ENCODE assay signal across 1 cellular context in genomic region chr7:93171606-93172226, GRCh38.
TF ChIP-seq lines count a peak whose summit lies in the region.

No MANE protein-coding gene starts in this region.

TF ChIP-seq in K562, 482 proteins besides CTCF, POLR2A, EP300 and RAD21 (continues in another document):
- no peak for TF ChIP-seq CREB5 (CRISPR knock-in tag; IDR thresholded peaks at IDR 0.05)
- no peak for TF ChIP-seq ZC3H8 (IDR thresholded peaks at IDR 0.05)
- TF ChIP-seq ZNF655 (CRISPR knock-in tag; IDR thresholded peaks at IDR 0.05) = no peak
- peak; percentile 71; the same call in 1 of the 2 replicates for TF ChIP-seq C11orf30 (IDR thresholded peaks at IDR 0.05; ENCODE audit: low read depth)
- no peak for TF ChIP-seq MTA1 (IDR thresholded peaks at IDR 0.05; ENCODE audit: borderline replicate concordance)
- TF ChIP-seq MAFK (IDR thresholded peaks at IDR 0.05; ENCODE audit: low read length) = peak; percentile 51; the same call in 1 of the 2 replicates
- TF ChIP-seq ZNF280A (IDR thresholded peaks at IDR 0.05; ENCODE audit: low read depth, partially characterized antibody) = peak; percentile 68
- no peak for TF ChIP-seq ZKSCAN1 (IDR thresholded peaks at IDR 0.05; ENCODE audit: low read depth, low read length)
- no peak for TF ChIP-seq YY1 (IDR thresholded peaks at IDR 0.05; ENCODE audit: borderline replicate concordance in 1 of 3, control insufficient read depth in 1 of 3, extremely low read depth in 1 of 3, insufficient read depth in 3 of 3, insufficient read length in 1 of 3, insufficient replicate concordance in 2 of 3, low read depth in 1 of 3, low read length in 2 of 3)
- peak; percentile 12; the same call in 1 of the 2 replicates for TF ChIP-seq ZNF280B (CRISPR knock-in tag; IDR thresholded peaks at IDR 0.05)
- no peak for TF ChIP-seq KDM2B (CRISPR knock-in tag; IDR thresholded peaks at IDR 0.05)
- TF ChIP-seq E2F1 (CRISPR knock-in tag; IDR thresholded peaks at IDR 0.05) = no peak
- TF ChIP-seq ELK1 (CRISPR knock-in tag; IDR thresholded peaks at IDR 0.05) = no peak
- TF ChIP-seq ZNF316 (IDR thresholded peaks at IDR 0.05) = peak; percentile 78
- no peak for TF ChIP-seq HEY1 (CRISPR knock-in tag; IDR thresholded peaks at IDR 0.05; ENCODE audit: borderline replicate concordance)
- no peak for TF ChIP-seq ZHX1 (conservative IDR thresholded peaks at IDR 0.05; ENCODE audit: low read length)
- TF ChIP-seq ARID3B (CRISPR knock-in tag; IDR thresholded peaks at IDR 0.05; ENCODE audit: borderline replicate concordance) = no peak
- no peak for TF ChIP-seq IFI16 (CRISPR knock-in tag; IDR thresholded peaks at IDR 0.05)
- TF ChIP-seq ZEB2 (IDR thresholded peaks at IDR 0.05) = 0 out of 2 replicates have a peak, but pooled peaks have one; percentile 13
- TF ChIP-seq DMBX1 (CRISPR knock-in tag; IDR thresholded peaks at IDR 0.05; ENCODE audit: borderline replicate concordance) = no peak
- TF ChIP-seq ZBTB49 (CRISPR knock-in tag; IDR thresholded peaks at IDR 0.05; ENCODE audit: borderline replicate concordance) = no peak
- TF ChIP-seq JUND (IDR thresholded peaks at IDR 0.05; ENCODE audit: borderline replicate concordance, low read depth, low read length) = peak; percentile 29; the same call in 1 of the 2 replicates
- peak; percentile 55; the same call in 1 of the 3 replicates for TF ChIP-seq JUND (tag; IDR thresholded peaks at IDR 0.05; ENCODE audit: borderline replicate concordance, low read depth, low read length)
- TF ChIP-seq CREM (IDR thresholded peaks at IDR 0.05; ENCODE audit: low read depth) = no peak
- peak; percentile 79; the same call in 1 of the 2 replicates for TF ChIP-seq CBX5 (IDR thresholded peaks at IDR 0.05; ENCODE audit: borderline replicate concordance, low read depth)
- no peak for TF ChIP-seq NCOA6 (IDR thresholded peaks at IDR 0.05)
- TF ChIP-seq ZBTB7A (IDR thresholded peaks at IDR 0.05; ENCODE audit: borderline replicate concordance, control insufficient read depth, low read depth, low read length) = no peak
- no peak for TF ChIP-seq ZBTB33 (CRISPR knock-in tag; IDR thresholded peaks at IDR 0.05)
- no peak for TF ChIP-seq GTF2A2 (tag; IDR thresholded peaks at IDR 0.05)
- peak; percentile 36 to 62; a peak in 2 of 4 replicates for TF ChIP-seq TRIM24 (IDR thresholded peaks at IDR 0.05)
- TF ChIP-seq E2F5 (CRISPR knock-in tag; IDR thresholded peaks at IDR 0.05) = no peak
- TF ChIP-seq GATA2 (CRISPR knock-in tag; IDR thresholded peaks at IDR 0.05) = no peak
- TF ChIP-seq JUNB (CRISPR knock-in tag; conservative IDR thresholded peaks at IDR 0.05) = no peak
- no peak for TF ChIP-seq HNRNPK (IDR thresholded peaks at IDR 0.05; ENCODE audit: low read depth, low read length, poor library complexity, severe bottlenecking)
- no peak for TF ChIP-seq TSC22D4 (tag; IDR thresholded peaks at IDR 0.05)
- no peak for TF ChIP-seq PHTF2 (CRISPR knock-in tag; IDR thresholded peaks at IDR 0.05)
- TF ChIP-seq FOSL1 (tag; conservative IDR thresholded peaks at IDR 0.05) = peak; percentile 55
- peak; percentile 64; the same call in 1 of the 2 replicates for TF ChIP-seq TRIM28 (IDR thresholded peaks at IDR 0.05)
- TF ChIP-seq TFAP4 (CRISPR knock-in tag; IDR thresholded peaks at IDR 0.05; ENCODE audit: borderline replicate concordance) = no peak
- TF ChIP-seq ETS2 (tag; IDR thresholded peaks at IDR 0.05; ENCODE audit: borderline replicate concordance, poor library complexity, severe bottlenecking) = no peak
- no peak for TF ChIP-seq CAMTA2 (CRISPR knock-in tag; conservative IDR thresholded peaks at IDR 0.05)
- TF ChIP-seq ZNF707 (CRISPR knock-in tag; conservative IDR thresholded peaks at IDR 0.05) = no peak
- no peak for TF ChIP-seq FOXA3 (CRISPR knock-in tag; conservative IDR thresholded peaks at IDR 0.05 in 1 of 2, IDR thresholded peaks at IDR 0.05 in 1 of 2)
- no peak for TF ChIP-seq ZSCAN32 (CRISPR knock-in tag; IDR thresholded peaks at IDR 0.05)
